In genomic region chr2:239263937-239264837, GRCh38 we compare ENCODE assay signal across 10 cellular contexts.
DNase-seq lines count a peak whose midpoint lies in the region; TF ChIP-seq lines count a peak whose summit lies in the region.
"Had no signal": no experiment of that assay in that cellular context is flagged by ENCODE, and none has a peak within 500 bp of the region (broad histone marks: within the 10 kb centered on the region; RNA-seq: fewer than 3 reads in every experiment).

No MANE protein-coding gene starts in this region.

- 77% methylated on average over 26 of the region's 27 CpGs for WGBS in prostate gland

- DNase-seq in GM03348 (ENCODE audit: low spot score), result peak; percentile 20
- peak in 1 of 2 experiments; percentile 33 for DNase-seq in SJSA1 (ENCODE audit: low read depth in 1 of 2, low spot score in 2 of 2)
- no peak for DNase-seq in epithelial cell of prostate (ENCODE audit: low read depth, low spot score)
- no peak for DNase-seq in prostate gland (ENCODE audit: low spot score)
- DNase-seq in NCI-H2171 (lab: John Stamatoyannopoulos, UW), result no peak
- DNase-seq in GM19240 (ENCODE audit: insufficient read length, low spot score), result no peak
- no peak for DNase-seq in RPMI8226
- DNase-seq in activated CD4-positive, CD25-positive, alpha-beta regulatory T cell treated with anti-CD3 and anti-CD28 coated beads, Interleukin-2, amount 50 U/mL, for 72 hours, result no peak
- DNase-seq: NCI-H1694 treated with DMSO at 0.1 percent for 48 hours had no signal

- H3K36me3 ChIP-seq in SJSA1, result no peaks in the 10 kb centered on the region
- H3K36me3 ChIP-seq in prostate gland, result no peaks in the 10 kb centered on the region

- H3K4me3 ChIP-seq in SJSA1, result no peak overlapping the region
- no peak overlapping the region for H3K4me3 ChIP-seq in prostate gland

- TF ChIP-seq POLR2A in prostate gland (IDR thresholded peaks at IDR 0.05), result no peak

- H3K27ac ChIP-seq in SJSA1 (peak overlapping the region; percentile 48), epithelial cell of prostate (peak overlapping the region; percentile 22), prostate gland (peak overlapping the region; percentile 65 to 70)
- H3K27ac ChIP-seq: parathyroid adenoma had no signal

- intact Hi-C loops in prostate gland (cut with DNase I), result no loop called here

- H3K4me1 ChIP-seq in SJSA1 (replicated peaks) (peaks cover 49% of the 10 kb centered on the region), prostate gland (replicated peaks) (peaks cover 31% of the 10 kb centered on the region)

- no peak for TF ChIP-seq CTCF in prostate gland (IDR thresholded peaks at IDR 0.05)

- H3K9me3 ChIP-seq in SJSA1 (replicated peaks) (no peaks in the 10 kb centered on the region), prostate gland (no peaks in the 10 kb centered on the region)

- H3K27me3 ChIP-seq in SJSA1 (replicated peaks) (no peaks in the 10 kb centered on the region), prostate gland (replicated peaks; ENCODE audit: insufficient read depth) (no peaks in the 10 kb centered on the region)
